ENCODE assay signal across 34 cellular contexts in genomic region chr3:7498722-7499121, GRCh38.
"Had no signal": no experiment of that assay in that cellular context is flagged by ENCODE, and none has a peak within 500 bp of the region (broad histone marks: within the 10 kb centered on the region; RNA-seq: fewer than 3 reads in every experiment).

No MANE protein-coding gene starts in this region.

- H3K27me3 ChIP-seq: adrenal gland, ascending aorta, cardiac muscle cell had no signal

- DNase-seq: activated B cell treated with CpG ODN at 0.5 μM for 24 hours; activated CD4-positive, alpha-beta memory T cell treated with anti-CD3 and anti-CD28 coated beads, Interleukin-2, amount 10 ng/mL, durations not matched to agents 7 days and 5 days; activated CD4-positive, alpha-beta T cell treated with anti-CD3 and anti-CD28 coated beads for 4 hours; activated CD4-positive, alpha-beta T cell treated with anti-CD3 and anti-CD28 coated beads, Interleukin-2, amount 10 ng/mL, durations not matched to agents 24 days and 14 days; activated CD4-positive, alpha-beta T cell treated with anti-CD3 and anti-CD28 coated beads, Interleukin-2, amount 50 U/mL, for 1 hour; activated CD4-positive, alpha-beta T cell treated with anti-CD3 and anti-CD28 coated beads, Interleukin-2, amount 50 U/mL, for 48 hours; activated CD4-positive, CD25-positive, alpha-beta regulatory T cell treated with anti-CD3 and anti-CD28 coated beads, Interleukin-2, amount 50 U/mL, for 72 hours; activated CD8-positive, alpha-beta memory T cell treated with anti-CD3 and anti-CD28 coated beads, Interleukin-2, amount 50 U/mL, for 4 hours; activated CD8-positive, alpha-beta T cell treated with anti-CD3 and anti-CD28 coated beads, Interleukin-2, amount 10 ng/mL, durations not matched to agents 7 days and 5 days; activated effector memory CD4-positive, alpha-beta T cell treated with anti-CD3 and anti-CD28 coated beads, Interleukin-2, amount 50 U/mL, for 16 hours; activated gamma-delta T cell treated with Interleukin-2 at 50 U/mL for 16 hours; activated naive CD4-positive, alpha-beta T cell; activated naive CD4-positive, alpha-beta T cell treated with anti-CD3 and anti-CD28 coated beads for 36 hours; activated naive CD4-positive, alpha-beta T cell treated with anti-CD3 and anti-CD28 coated beads, Interleukin-2, amount 50 U/mL, for 16 hours; activated naive CD8-positive, alpha-beta T cell treated with anti-CD3 and anti-CD28 coated beads for 36 hours; activated T-cell treated with anti-CD3 and anti-CD28 coated beads for 4 hours; activated T-cell treated with anti-CD3 and anti-CD28 coated beads, Interleukin-2, amount 50 U/mL, for 1 hour; activated T-cell treated with anti-CD3 and anti-CD28 coated beads, Interleukin-2, amount 50 U/mL, for 4 hours; activated T-cell treated with anti-CD3 and anti-CD28 coated beads, Interleukin-2, amount 50 U/mL, for 72 hours; adrenal gland; amniotic stem cell; caudate nucleus; cerebellar nuclear complex; SW 1271; T-helper 1 cell; T-helper 2 cell; T-helper 9 cell had no signal

- ATAC-seq: activated CD8-positive, alpha-beta T cell treated with anti-CD3 and anti-CD28 coated beads, Interleukin-2, amount 10 ng/mL, durations not matched to agents 7 days and 5 days; activated naive CD4-positive, alpha-beta T cell treated with anti-CD3 and anti-CD28 coated beads, Interleukin-2, amount 50 U/mL, for 72 hours; activated T-cell treated with anti-CD3 and anti-CD28 coated beads, Interleukin-2, amount 50 U/mL, for 4 hours; activated T-cell treated with anti-CD3 and anti-CD28 coated beads, Interleukin-2, amount 50 U/mL, for 72 hours; activated T-helper 17 cell treated with anti-CD3 and anti-CD28 coated beads, Interleukin-2, amount 50 U/mL, for 72 hours had no signal

- H3K4me1 ChIP-seq: adrenal gland had no signal

- H3K4me3 ChIP-seq: adrenal gland, ascending aorta, cardiac muscle cell had no signal

- H3K36me3 ChIP-seq: adrenal gland, ascending aorta, cardiac muscle cell had no signal

- FAIRE-seq: bronchial epithelial cell, TTC549 had no signal

- H3K27ac ChIP-seq: adrenal gland, cardiac muscle cell, VCaP had no signal
